22 cellular contexts compared by ENCODE assay signal in genomic region chr22:48459259-48459658, GRCh38.
"Had no signal": no experiment of that assay in that cellular context is flagged by ENCODE, and none has a peak within 500 bp of the region (broad histone marks: within the 10 kb centered on the region; RNA-seq: fewer than 3 reads in every experiment).

No MANE protein-coding gene starts in this region.

- H3K9me3 ChIP-seq: colonic mucosa, esophagus squamous epithelium, gastrocnemius medialis, heart right ventricle, left ventricle myocardium inferior, lower lobe of right lung had no signal

- DNase-seq: colonic mucosa; cortex of kidney; effector CD8-positive, alpha-beta T cell; effector memory CD8-positive, alpha-beta T cell; endodermal cell; erythroblast; esophagus squamous epithelium; foreskin fibroblast; foreskin melanocyte; gastrocnemius medialis; glutamatergic neuron; heart right ventricle; hippocampal formation; kidney glomerular epithelial cell; left colon; left ventricle myocardium inferior; lower lobe of right lung; mesenchymal stem cell; midbrain had no signal

- H3K27me3 ChIP-seq: colonic mucosa had no signal

- H3K4me1 ChIP-seq: colonic mucosa, esophagus squamous epithelium, heart right ventricle, lower lobe of right lung had no signal

- ATAC-seq: effector memory CD8-positive, alpha-beta T cell; esophagus mucosa; gastrocnemius medialis; heart right ventricle; left colon; left lobe of liver; lower lobe of right lung had no signal

- H3K4me3 ChIP-seq: colonic mucosa, esophagus squamous epithelium, gastrocnemius medialis, heart right ventricle, left ventricle myocardium inferior, lower lobe of right lung had no signal

- H3K27ac ChIP-seq: colonic mucosa, epithelial cell of prostate, esophagus squamous epithelium, gastrocnemius medialis, heart right ventricle, left ventricle myocardium inferior, lower lobe of right lung had no signal

- H3K36me3 ChIP-seq: colonic mucosa, esophagus squamous epithelium, gastrocnemius medialis, heart right ventricle, left ventricle myocardium inferior, lower lobe of right lung had no signal
